ENCODE assay signal across 8 cellular contexts in genomic region chr12:50024804-50025186, GRCh38. TPM values are rescaled to one million over a fixed set of nuclear protein-coding genes. Genes with fewer than 3 reads are reported as not detected.
DNase-seq lines count a peak whose midpoint lies in the region; ATAC-seq, FAIRE-seq and TF ChIP-seq lines count a peak whose summit lies in the region.

No MANE protein-coding gene starts in this region.

- no peak for FAIRE-seq in pancreas (lab: Jason Lieb, UNC)

- DNase-seq in RKO (ENCODE audit: low spot score) (peak; percentile 56), pancreas (no peak), NCI-H1436 treated with DMSO at 0.1 percent for 48 hours (lab: John Stamatoyannopoulos, UW) (no peak), adrenal gland (no peak)
- DNase-seq in NK-92 treated with Interleukin-12 subunit alpha and Interleukin-12 subunit beta, amount 100 ng/mL, for 24 hours (lab: John Stamatoyannopoulos, UW), result no peak

- 1 to 2% methylated on average over 16 of the region's 16 CpGs for WGBS in pancreas, 2 donors
- 1 to 2% (median 2%) methylated on average over 12 to 16 of the region's 16 CpGs for WGBS in adrenal gland, 4 donors

- H3K9me3 ChIP-seq in pancreas (no peaks in the 10 kb centered on the region), adrenal gland (replicated peaks in 1 of 3) (no peaks in the 10 kb centered on the region)

- H3K4me3 ChIP-seq in GM08714 (ENCODE audit: low read length), result peak overlapping the region; percentile 92
- H3K4me3 ChIP-seq in pancreas, result peak overlapping the region; percentile 20 to 70 (median 66)
- peak overlapping the region in 2 of 4 donors; percentile 62 to 69 for H3K4me3 ChIP-seq in adrenal gland

- H3K4me1 ChIP-seq in pancreas (no peaks in the 10 kb centered on the region), adrenal gland (replicated peaks in 1 of 2) (peaks cover 6 to 14% of the 10 kb centered on the region in 2 donors)

- intact Hi-C loops in pancreas (cut with DNase I), result no loop called here
- intact Hi-C loops in adrenal gland (cut with DNase I), result no loop called here

- H3K27me3 ChIP-seq in pancreas (no peaks in the 10 kb centered on the region), adrenal gland (no peaks in the 10 kb centered on the region)

- H3K27ac ChIP-seq in pancreas (no peak overlapping the region), adrenal gland (peak overlapping the region in 1 of 5 donors; percentile 12)

- no peaks in the 10 kb centered on the region for H3K36me3 ChIP-seq in pancreas
- H3K36me3 ChIP-seq in adrenal gland (replicated peaks in 1 of 2), result no peaks in the 10 kb centered on the region

- ATAC-seq in HG02588 (IDR thresholded peaks at IDR 0.05; ENCODE audit: unreplicated experiment) (peak; percentile 5), esophagus mucosa (peak; percentile 33), pancreas (peak in 3 of 4 donors; percentile 4 to 26 (median 17))

- TF ChIP-seq POLR2A in adrenal gland (IDR thresholded peaks at IDR 0.05), result no peak

- TF ChIP-seq CTCF in pancreas (IDR thresholded peaks at IDR 0.05) (no peak), adrenal gland (IDR thresholded peaks at IDR 0.05) (no peak)

RNA-seq across cellular contexts. Expression of gene RACGAP1, which starts 0.5 kb away (rescaled TPM):
- total RNA-seq in esophagus mucosa (47.6 TPM), pancreas (1 to 10 TPM; 1.1 to 6.3 (median 2.8) TPM), adrenal gland (10 to 100 TPM in 1 of 8 donors, 1 to 10 TPM in 7; 5.0 to 12.9 (median 6.3) TPM)
- polyA plus RNA-seq in pancreas (1 to 10 TPM in 1 of 2 donors, under 1 TPM in 1; 0.72 to 1.9 TPM), adrenal gland (1 to 10 TPM; 1.3 to 5.0 (median 3.1) TPM)

RNA-seq across cellular contexts. Expression of gene ASIC1, which starts 32.6 kb away (rescaled TPM):
- total RNA-seq in esophagus mucosa (2.1 TPM), pancreas (1 to 10 TPM in 1 of 6 donors, under 1 TPM in 5; 0.14 to 1.0 (median 0.55) TPM), adrenal gland (1 to 10 TPM in 2 of 8 donors, under 1 TPM in 5, not detected in 1; 0.65 to 1.2 (median 0.79) TPM)
- polyA plus RNA-seq in pancreas (1 to 10 TPM in 1 of 2 donors, under 1 TPM in 1; 0.38 to 1.0 TPM), adrenal gland (1 to 10 TPM in 1 of 3 donors, under 1 TPM in 2; 0.47 to 1.3 (median 0.71) TPM)

RNA-seq across cellular contexts. Expression of gene AQP6, which starts 52.0 kb away (rescaled TPM):
- total RNA-seq in esophagus mucosa (not detected), pancreas (under 1 TPM in 2 of 6 donors, not detected in 4; 0.06 to 0.09 TPM), adrenal gland (under 1 TPM in 2 of 8 donors, not detected in 6; 0.28 to 0.29 TPM)
- polyA plus RNA-seq in pancreas (under 1 TPM; 0.19 to 0.31 TPM), adrenal gland (1 to 10 TPM in 1 of 3 donors, under 1 TPM in 1, not detected in 1; 0.20 to 1.1 TPM)
